ENCODE assay signal across 8 cellular contexts in the genomic region with DNA sequence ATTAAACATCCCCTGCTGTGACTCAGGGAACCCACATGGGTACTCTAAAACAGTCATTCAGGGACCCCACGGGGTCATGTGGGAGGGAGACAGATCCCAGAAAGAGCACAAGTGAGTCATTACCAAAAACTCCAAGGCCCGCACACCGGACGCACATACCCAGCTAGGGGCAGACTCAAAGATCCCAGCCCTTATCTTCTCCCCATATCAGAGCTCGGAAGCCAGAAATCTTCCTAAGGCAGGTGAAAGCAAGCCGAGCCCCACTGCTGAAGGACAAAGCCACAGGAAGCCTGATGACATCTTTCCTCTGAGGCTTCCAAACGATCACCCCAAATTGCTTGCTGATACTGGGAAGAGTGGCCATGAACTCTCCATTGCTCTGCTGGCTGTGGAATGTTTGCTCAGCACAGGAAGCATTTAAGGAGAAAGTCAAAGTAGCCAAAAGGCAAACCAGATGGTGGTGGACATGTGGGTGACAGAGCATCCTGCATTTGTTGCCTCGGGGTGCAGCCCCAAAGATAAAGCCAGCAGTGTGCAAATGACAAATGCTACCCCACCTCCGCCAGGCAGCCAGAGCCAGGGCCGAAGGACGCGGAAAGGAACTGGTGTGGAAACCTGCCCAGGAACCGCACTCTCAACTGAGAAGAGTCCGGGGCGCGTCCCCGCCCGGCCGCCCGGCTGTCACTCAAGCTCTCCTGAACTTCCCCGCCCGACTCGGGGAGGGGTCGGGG. TPM values are rescaled to one million over a fixed set of nuclear protein-coding genes. Genes with fewer than 3 reads are reported as not detected.
DNase-seq lines count a peak whose midpoint lies in the region; ATAC-seq and TF ChIP-seq lines count a peak whose summit lies in the region.

No MANE protein-coding gene starts in this region.

- peak overlapping the region; percentile 88 to 92 for H3K27ac ChIP-seq in testis

- in situ Hi-C loops in SK-MEL-5 (cut with HindIII; ENCODE audit: low pct_unique_long_range_greater_than_20kb, low sequenced_read_pairs) = no loop called here

- peaks cover 16% of the 10 kb centered on the region for H3K4me1 ChIP-seq in testis

- peak overlapping the region; percentile 66 to 89 for H3K4me3 ChIP-seq in testis

- H3K27me3 ChIP-seq in testis = no peaks in the 10 kb centered on the region

- ATAC-seq in GM21367 (IDR thresholded peaks at IDR 0.05; ENCODE audit: unreplicated experiment) = peak; percentile 38
- ATAC-seq in omental fat pad (ENCODE audit: low FRiP score) = peak; percentile 56

- intact Hi-C loops in testis (cut with DNase I; ENCODE audit: low total_unique reads) = no loop called here

- TF ChIP-seq CTCF in omental fat pad (IDR thresholded peaks at IDR 0.05) (no peak), testis (IDR thresholded peaks at IDR 0.05) (no peak)

- TF ChIP-seq POLR2A in testis (IDR thresholded peaks at IDR 0.05) = no peak

- 0% methylated on average over 21 to 24 of the region's 24 CpGs for WGBS in testis, 2 donors

- DNase-seq in DMS153 (lab: John Stamatoyannopoulos, UW) = peak; percentile 3
- peak; percentile 56 for DNase-seq in HT-29 (ENCODE audit: low spot score)
- DNase-seq in SK-MEL-5 (ENCODE audit: low read depth, low spot score) = peak; percentile 36
- DNase-seq in activated naive CD4-positive, alpha-beta T cell treated with anti-CD3 and anti-CD28 coated beads, Interleukin-2, amount 50 U/mL, for 16 hours = peak; percentile 85
- peak; percentile 72 for DNase-seq in globus pallidus (ENCODE audit: low spot score)
- peak; percentile 62 for DNase-seq in omental fat pad (ENCODE audit: low spot score)
- peak; percentile 76 for DNase-seq in testis

- H3K9me3 ChIP-seq in testis = no peaks in the 10 kb centered on the region

- H3K36me3 ChIP-seq in testis (ENCODE audit: low read depth, missing control alignments) = no peaks in the 10 kb centered on the region

RNA-seq across cellular contexts. Expression of a gene that starts 0.8 kb away (rescaled TPM):
- total RNA-seq in HT-29 (2014; rRNA removed; shearing (Covaris generic)) = 61.6 and 66.7 TPM in 2 replicates
- 10.0 and 10.8 TPM in 2 replicates for total RNA-seq in SK-MEL-5 (2014; rRNA removed; shearing (Covaris generic))
- 14.6 and 23.4 TPM in 2 replicates for polyA plus RNA-seq in SK-MEL-5 (2015; cell fraction: cytosol; rRNA removed)
- polyA plus RNA-seq in SK-MEL-5 (2015; cell fraction: nucleus; rRNA removed) = 112 and 156 TPM in 2 replicates
- total RNA-seq in omental fat pad (10 to 100 TPM; 33.2 to 96.3 (median 54.1) TPM), testis (10 to 100 TPM; 56.3 to 81.0 TPM)
- polyA plus RNA-seq in testis (ENCODE audit: insufficient read depth, low read depth, low replicate concordance) = 43.0 TPM

RNA-seq across cellular contexts. Expression of a gene that starts 6.5 kb away (rescaled TPM):
- total RNA-seq in HT-29 (2014; rRNA removed; shearing (Covaris generic)) = 1.9 and 2.2 TPM in 2 replicates
- total RNA-seq in SK-MEL-5 (2014; rRNA removed; shearing (Covaris generic)) = 0.19 and 0.21 TPM in 2 replicates
- polyA plus RNA-seq in SK-MEL-5 (2015; cell fraction: cytosol; rRNA removed) = not detected in 2 replicates
- 2.2 and 7.6 TPM in 2 replicates for polyA plus RNA-seq in SK-MEL-5 (2015; cell fraction: nucleus; rRNA removed)
- total RNA-seq in omental fat pad = 10 to 100 TPM in 2 of 4 donors, 1 to 10 TPM in 2; 4.8 to 17.8 (median 10.4) TPM
- 10 to 100 TPM; 27.8 to 35.7 TPM for total RNA-seq in testis
- 51.2 TPM for polyA plus RNA-seq in testis (ENCODE audit: insufficient read depth, low read depth, low replicate concordance)

RNA-seq across cellular contexts. Expression of a gene that starts 17.2 kb away (rescaled TPM):
- 428 and 475 TPM in 2 replicates for total RNA-seq in HT-29 (2014; rRNA removed; shearing (Covaris generic))
- total RNA-seq in SK-MEL-5 (2014; rRNA removed; shearing (Covaris generic)) = 456 and 467 TPM in 2 replicates
- polyA plus RNA-seq in SK-MEL-5 (2015; cell fraction: cytosol; rRNA removed) = 342 and 425 TPM in 2 replicates
- 73.9 and 112 TPM in 2 replicates for polyA plus RNA-seq in SK-MEL-5 (2015; cell fraction: nucleus; rRNA removed)
- total RNA-seq in omental fat pad (100 to 1,000 TPM; 204 to 415 (median 362) TPM), testis (100 to 1,000 TPM; 317 to 344 TPM)
- polyA plus RNA-seq in testis (ENCODE audit: insufficient read depth, low read depth, low replicate concordance) = 233 TPM

RNA-seq across cellular contexts. Expression of a gene that starts 50.3 kb away (rescaled TPM):
- 1.8 TPM in 1 of 2 replicates, not detected in the other for total RNA-seq in HT-29 (2014; rRNA removed; shearing (Covaris generic))
- total RNA-seq in SK-MEL-5 (2014; rRNA removed; shearing (Covaris generic)) = not detected in 2 replicates
- polyA plus RNA-seq in SK-MEL-5 (2015; cell fraction: cytosol; rRNA removed) = not detected in 2 replicates
- 1.3 TPM in 1 of 2 replicates, not detected in the other for polyA plus RNA-seq in SK-MEL-5 (2015; cell fraction: nucleus; rRNA removed)
- total RNA-seq in omental fat pad (1 to 10 TPM; 4.1 to 9.6 (median 6.5) TPM), testis (1 to 10 TPM; 5.5 to 6.4 TPM)
- 6.5 TPM for polyA plus RNA-seq in testis (ENCODE audit: insufficient read depth, low read depth, low replicate concordance)

Comparison
In these comparisons a context has a peak if more than half of its experiments do, and no peak if none do; other contexts are left out.
1. Peak in every context shown above with its lines: DNase-seq, ATAC-seq, H3K4me3 ChIP-seq and H3K27ac ChIP-seq.
2. DNase-seq: peak in every context shown above with its lines; median percentile 85 in activated naive CD4-positive, alpha-beta T cell treated with anti-CD3 and anti-CD28 coated beads, Interleukin-2, amount 50 U/mL, for 16 hours; 76 in testis; 72 in globus pallidus; 62 in omental fat pad; 56 in HT-29; 36 in SK-MEL-5; 3 in DMS153.